In genomic region chr17:44503080-44503842, GRCh38 we compare ENCODE assay signal across 8 cellular contexts. TPM values are rescaled to one million over a fixed set of nuclear protein-coding genes. Genes with fewer than 3 reads are reported as not detected.
DNase-seq lines count a peak whose midpoint lies in the region; ATAC-seq and TF ChIP-seq lines count a peak whose summit lies in the region.

Gene GPATCH8 (minus strand): TSS chr17:44503406. CDS start chr17:44503370, 36 bp downstream.

- ATAC-seq in GM19397 (IDR thresholded peaks at IDR 0.05; ENCODE audit: unreplicated experiment) (peak; percentile 93), HG03565 (IDR thresholded peaks at IDR 0.05; ENCODE audit: unreplicated experiment) (peak; percentile 79)

- H3K9ac ChIP-seq in liver (ENCODE audit: low read depth in 1 of 2, low read length in 2 of 2), result peak within 1 kb of the TSS; percentile 92 to 94

- H3K4me1 Mint-ChIP-seq in CD14-positive monocyte, result peaks cover 39% of the 10 kb centered on the region

- peak within 1 kb of the TSS; percentile 65 to 85 (median 82) for H3K4me3 ChIP-seq in liver (ENCODE audit: low read depth in 1 of 3, low read length in 3 of 3)

- H3K4me1 ChIP-seq in liver (ENCODE audit: control insufficient read depth in 4 of 4, insufficient read depth in 4 of 4, low read length in 3 of 4), result peaks cover 3 to 35% (median 24%) of the 10 kb centered on the region in 4 donors

- WGBS in liver, result under 1% methylated on average over 73 of the region's 73 CpGs

- H3K9me3 Mint-ChIP-seq in CD14-positive monocyte, result no peaks in the 10 kb centered on the region

- H3K9me3 ChIP-seq in liver (ENCODE audit: control insufficient read depth in 4 of 4, low read length in 3 of 4), result peaks cover 0 to 3% (median 0%) of the 10 kb centered on the region in 4 donors

- H3K27me3 Mint-ChIP-seq in CD14-positive monocyte (ENCODE audit: low read depth in 3 of 3), result peaks cover 0 to 2% (median 0%) of the 10 kb centered on the region in 3 donors

- H3K36me3 Mint-ChIP-seq in CD14-positive monocyte, result peaks cover 1 to 4% of the 10 kb centered on the region in 2 donors

- no peaks in the 10 kb centered on the region for H3K27me3 ChIP-seq in liver (ENCODE audit: control insufficient read depth in 4 of 4, insufficient read depth in 4 of 4, low read length in 3 of 4)

- H3K27ac ChIP-seq in liver (ENCODE audit: low read depth in 1 of 2, low read length in 2 of 2), result peak within 1 kb of the TSS; percentile 81 to 88

- H3K4me3 Mint-ChIP-seq in CD14-positive monocyte, result peak within 1 kb of the TSS; percentile 98 to 99

- intact Hi-C loops in CD14-positive monocyte (cut with micrococcal nuclease), result loop anchor here in 1 of 2 donors (5.0 kb wide), 3 partner anchors 301 to 436 kb away; partner anchors contain the start of genes LSM12 and TMUB2

- DNase-seq in CD14-positive monocyte (ENCODE audit: low spot score) (peak; percentile 95), NCI-H774 (lab: John Stamatoyannopoulos, UW) (peak; percentile 98), dermis blood vessel endothelial cell (peak; percentile 90)
- peak; percentile 87 to 90 for DNase-seq in activated CD4-positive, alpha-beta T cell treated with anti-CD3 and anti-CD28 coated beads, Interleukin-2, amount 50 U/mL, for 4 hours
- DNase-seq in stimulated activated CD4-positive, alpha-beta T cell treated with anti-CD3 and anti-CD28 coated beads, Interleukin-4, amount 100 ng/mL, for 1 hour, result peak; percentile 91

- H3K36me3 ChIP-seq in liver (ENCODE audit: control insufficient read depth in 4 of 4, insufficient read depth in 3 of 4, low read depth in 1 of 4, low read length in 3 of 4), result no peaks in the 10 kb centered on the region

- peak in 1 of 2 donors; percentile 22 for TF ChIP-seq RAD21 in liver (IDR thresholded peaks at IDR 0.05)

- H3K27ac Mint-ChIP-seq in CD14-positive monocyte, result peak within 1 kb of the TSS; percentile 94 to 99 (median 98)

- TF ChIP-seq CTCF in CD14-positive monocyte (IDR thresholded peaks at IDR 0.05), result no peak
- no peak for TF ChIP-seq CTCF in liver (IDR thresholded peaks at IDR 0.05; ENCODE audit: low read depth, low read length, missing input control)

TF ChIP-seq in liver, 16 proteins besides CTCF, POLR2A, EP300 and RAD21:
- TF ChIP-seq HNF4A (conservative IDR thresholded peaks at IDR 0.05) (peak in 1 of 2 donors; percentile 11), RXRA (IDR thresholded peaks at IDR 0.05) (peak; percentile 66 to 73), TAF1 (conservative IDR thresholded peaks at IDR 0.05) (peak; percentile 51), FOXA1 (IDR thresholded peaks at IDR 0.05) (no peak), NR2F2 (IDR thresholded peaks at IDR 0.05) (peak; percentile 94), JUND (IDR thresholded peaks at IDR 0.05) (no peak), ZBTB33 (IDR thresholded peaks at IDR 0.05) (peak; percentile 14), GABPA (IDR thresholded peaks at IDR 0.05 in 1 of 2, conservative IDR thresholded peaks at IDR 0.05 in 1 of 2) (peak; percentile 80 to 93), EGR1 (IDR thresholded peaks at IDR 0.05; ENCODE audit: low read depth in 2 of 2) (peak; percentile 64 to 76), HNF4G (IDR thresholded peaks at IDR 0.05) (no peak), FOXA2 (IDR thresholded peaks at IDR 0.05) (no peak), YY1 (IDR thresholded peaks at IDR 0.05) (peak; percentile 98), SP1 (IDR thresholded peaks at IDR 0.05) (peak; percentile 59)

RNA-seq across cellular contexts. Expression of gene GPATCH8, which starts in this region (rescaled TPM):
- 10 to 100 TPM in 1 of 2 donors, 1 to 10 TPM in 1; 8.8 to 15.9 TPM for polyA plus RNA-seq in CD14-positive monocyte
- 17.0 and 20.7 TPM in 2 replicates for total RNA-seq in dermis blood vessel endothelial cell
- total RNA-seq in liver, result 10 to 100 TPM in 1 of 2 donors, 1 to 10 TPM in 1; 8.4 to 21.8 TPM
- 10 to 100 TPM in 1 of 2 donors, 1 to 10 TPM in 1; 4.2 to 11.4 TPM for polyA plus RNA-seq in liver

Comparison
In these comparisons a context has a peak if more than half of its experiments do, and no peak if none do; other contexts are left out.
1. Peak in every context shown above with its lines: DNase-seq, ATAC-seq, H3K4me3 ChIP-seq and H3K27ac ChIP-seq.